Comparison of ENCODE assay signal across 8 cellular contexts in the genomic region with DNA sequence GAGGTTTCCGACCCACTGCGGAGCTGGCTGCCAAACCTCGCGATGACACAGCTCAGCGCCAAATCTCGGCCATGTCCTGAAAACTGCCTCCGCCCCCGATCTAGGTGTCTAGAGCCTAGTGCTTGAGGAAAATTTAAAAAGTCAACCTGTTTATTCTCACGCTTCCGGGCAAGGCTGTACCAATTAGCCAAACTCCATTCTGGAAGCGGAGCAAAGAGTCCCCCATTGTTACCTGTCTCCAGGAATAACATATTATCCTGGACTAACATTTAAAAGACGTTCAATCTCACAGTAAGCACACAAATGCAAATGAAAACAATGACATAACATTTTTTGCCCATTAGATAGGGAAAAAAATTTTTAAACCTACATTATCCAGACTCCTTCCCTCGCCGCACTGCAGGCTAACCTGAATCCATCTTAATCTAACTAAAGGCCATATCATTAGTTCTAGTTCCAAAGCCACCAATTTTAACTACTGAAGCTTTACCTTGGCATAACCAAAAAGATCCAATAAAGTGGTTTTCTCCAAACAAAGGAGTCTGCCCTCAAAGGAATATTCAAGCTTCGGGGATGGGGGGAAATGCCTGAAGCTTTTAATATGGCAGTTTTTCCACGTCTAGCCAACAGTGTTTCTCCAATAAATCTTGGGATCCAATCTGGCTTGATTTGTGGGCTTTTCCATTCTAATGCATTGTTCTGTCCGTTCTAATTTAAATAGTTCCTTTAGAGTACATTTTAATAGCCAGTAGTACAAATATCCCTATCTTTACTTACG. TPM values are rescaled to one million over a fixed set of nuclear protein-coding genes. Genes with fewer than 3 reads are reported as not detected.
A peak's percentile ranks its signal among the peaks of the same experiment; 100 is the strongest.
DNase-seq lines count a peak whose midpoint lies in the region; ATAC-seq and TF ChIP-seq lines count a peak whose summit lies in the region.

No MANE protein-coding gene starts in this region.

- peak overlapping the region; percentile 94 for H3K27ac Mint-ChIP-seq in activated CD8-positive, alpha-beta T cell treated with anti-CD3 and anti-CD28 coated beads for 36 hours

- H3K9ac ChIP-seq in DND-41 (ENCODE audit: low read depth, low read length) = peak overlapping the region; percentile 95
- peak overlapping the region; percentile 93 for H3K9ac ChIP-seq in iPS-18a (ENCODE audit: low read length)
- H3K9ac ChIP-seq in stomach smooth muscle (ENCODE audit: low read length in 2 of 2) = peak overlapping the region; percentile 72 to 74

- H3K4me1 ChIP-seq in DND-41 (ENCODE audit: insufficient read depth, low read length) (peaks cover 24% of the 10 kb centered on the region), iPS-18a (ENCODE audit: control insufficient read depth, low read depth, low read length) (no peaks in the 10 kb centered on the region), stomach smooth muscle (ENCODE audit: control insufficient read depth, insufficient read depth, low read length) (peaks cover 13% of the 10 kb centered on the region)

- no peak for TF ChIP-seq CTCF in DND-41 (IDR thresholded peaks at IDR 0.05; ENCODE audit: borderline replicate concordance, extremely low read depth, low read length, poor library complexity, severe bottlenecking)
- no peak for TF ChIP-seq CTCF in activated CD8-positive, alpha-beta T cell treated with anti-CD3 and anti-CD28 coated beads for 36 hours (IDR thresholded peaks at IDR 0.05)

- peaks cover 26% of the 10 kb centered on the region for H3K36me3 ChIP-seq in DND-41 (ENCODE audit: insufficient read depth, low read length)
- H3K36me3 ChIP-seq in iPS-18a (ENCODE audit: control insufficient read depth, low read depth, low read length) = peaks cover 13% of the 10 kb centered on the region
- H3K36me3 ChIP-seq in stomach smooth muscle (ENCODE audit: control insufficient read depth in 2 of 2, insufficient read depth in 2 of 2, low read length in 2 of 2) = peaks cover 2 to 4% of the 10 kb centered on the region in 2 donors

- peak; percentile 74 for ATAC-seq in DND-41 (ENCODE audit: insufficient read depth, low read depth)
- peak; percentile 64 for ATAC-seq in HG02571 (IDR thresholded peaks at IDR 0.05; ENCODE audit: unreplicated experiment)
- ATAC-seq in activated CD8-positive, alpha-beta T cell treated with anti-CD3 and anti-CD28 coated beads for 36 hours = no peak
- no peak for ATAC-seq in HG02981 (IDR thresholded peaks at IDR 0.05; ENCODE audit: unreplicated experiment)

- peaks cover 26% of the 10 kb centered on the region for H4K20me1 ChIP-seq in DND-41 (ENCODE audit: insufficient read depth, low read length)

- no peaks in the 10 kb centered on the region for H3K27me3 ChIP-seq in DND-41 (ENCODE audit: insufficient read depth, low read length, poor library complexity)
- H3K27me3 ChIP-seq in iPS-18a (ENCODE audit: control insufficient read depth, insufficient read depth, low read length) = no peaks in the 10 kb centered on the region
- no peaks in the 10 kb centered on the region for H3K27me3 ChIP-seq in stomach smooth muscle (ENCODE audit: control insufficient read depth in 1 of 2, insufficient read depth in 2 of 2, low read length in 2 of 2)

- H2AFZ ChIP-seq in DND-41 (ENCODE audit: low read depth, low read length) = peak overlapping the region; percentile 64; the same call in 1 of the 2 replicates

- DNase-seq in DND-41 (no peak), KG1 (lab: John Stamatoyannopoulos, UW) (no peak)
- no peak for DNase-seq in activated CD8-positive, alpha-beta T cell treated with anti-CD3 and anti-CD28 coated beads for 36 hours
- DNase-seq in stimulated activated naive CD4-positive, alpha-beta T cell (lab: John Stamatoyannopoulos, UW) = no peak

- peak overlapping the region; percentile 94 for H3K4me3 Mint-ChIP-seq in activated CD8-positive, alpha-beta T cell treated with anti-CD3 and anti-CD28 coated beads for 36 hours

- intact Hi-C loops in activated CD8-positive, alpha-beta T cell treated with anti-CD3 and anti-CD28 coated beads for 36 hours (cut with micrococcal nuclease) = loop anchor here (1.0 to 5.0 kb wide), 2 partner anchors 30 to 148 kb away; no protein-coding TSS in a partner anchor

- H3K4me2 ChIP-seq in DND-41 (ENCODE audit: insufficient read depth, low read length) = peak overlapping the region; percentile 70

- H3K9me3 Mint-ChIP-seq in activated CD8-positive, alpha-beta T cell treated with anti-CD3 and anti-CD28 coated beads for 36 hours = no peaks in the 10 kb centered on the region

- H3K79me2 ChIP-seq in DND-41 (ENCODE audit: insufficient read depth, low read length) = peaks cover 60% of the 10 kb centered on the region

- H3K27me3 Mint-ChIP-seq in activated CD8-positive, alpha-beta T cell treated with anti-CD3 and anti-CD28 coated beads for 36 hours = no peaks in the 10 kb centered on the region

- H3K4me1 Mint-ChIP-seq in activated CD8-positive, alpha-beta T cell treated with anti-CD3 and anti-CD28 coated beads for 36 hours (ENCODE audit: low read depth) = peaks cover 23% of the 10 kb centered on the region

- H3K4me3 ChIP-seq in DND-41 (ENCODE audit: low read depth in 1 of 2, low read length in 2 of 2) (peak overlapping the region; percentile 65 to 75), iPS-18a (ENCODE audit: low read length) (peak overlapping the region; percentile 74), stomach smooth muscle (ENCODE audit: low read length in 2 of 2) (peak overlapping the region; percentile 70 to 79)

- CTCF ChIA-PET in activated CD8-positive, alpha-beta T cell treated with anti-CD3 and anti-CD28 coated beads for 36 hours (lab: Charles Lee) = interaction anchor here (1.0 kb wide), 1 partner anchor 30 kb away, joined by 5 read pairs; no protein-coding TSS in a partner anchor

- H3K36me3 Mint-ChIP-seq in activated CD8-positive, alpha-beta T cell treated with anti-CD3 and anti-CD28 coated beads for 36 hours (ENCODE audit: low read depth) = peaks cover 35% of the 10 kb centered on the region

- no peaks in the 10 kb centered on the region for H3K9me3 ChIP-seq in DND-41 (ENCODE audit: insufficient read depth, low read length, severe bottlenecking)
- H3K9me3 ChIP-seq in iPS-18a (ENCODE audit: control insufficient read depth, low read depth, low read length) = peaks cover 12% of the 10 kb centered on the region
- H3K9me3 ChIP-seq in stomach smooth muscle (ENCODE audit: control insufficient read depth in 2 of 2, low read length in 2 of 2) = no peaks in the 10 kb centered on the region

- POLR2A ChIA-PET in activated CD8-positive, alpha-beta T cell treated with anti-CD3 and anti-CD28 coated beads for 36 hours (lab: Charles Lee) = interaction anchor here (0.6 to 3.3 kb wide), 6 partner anchors 15 to 359 kb away, joined by 3 to 58 read pairs (median 4); a partner anchor contains a TSS

- H3K27ac ChIP-seq in DND-41 (ENCODE audit: low read length) (peak overlapping the region; percentile 89), iPS-18a (ENCODE audit: low read length) (peak overlapping the region; percentile 83), stomach smooth muscle (ENCODE audit: low read length) (peak overlapping the region; percentile 86)

RNA-seq across cellular contexts. Expression of a gene that starts 1.9 kb away (rescaled TPM):
- total RNA-seq in activated CD8-positive, alpha-beta T cell treated with anti-CD3 and anti-CD28 coated beads for 36 hours = 100 to 1,000 TPM; 376 to 384 TPM

Comparison
In these comparisons a context has a peak if more than half of its experiments do, and no peak if none do; other contexts are left out.
1. ATAC-seq: peak in DND-41 (single experiment) and HG02571 (single experiment); none in activated CD8-positive, alpha-beta T cell treated with anti-CD3 and anti-CD28 coated beads for 36 hours (single experiment) and HG02981 (single experiment).
2. Peak in every context shown above with its lines, with median percentiles within 50 percentile points of each other: H3K27ac ChIP-seq, H3K4me3 ChIP-seq and H3K9ac ChIP-seq.